18 cellular contexts compared by ENCODE assay signal in the genomic region with DNA sequence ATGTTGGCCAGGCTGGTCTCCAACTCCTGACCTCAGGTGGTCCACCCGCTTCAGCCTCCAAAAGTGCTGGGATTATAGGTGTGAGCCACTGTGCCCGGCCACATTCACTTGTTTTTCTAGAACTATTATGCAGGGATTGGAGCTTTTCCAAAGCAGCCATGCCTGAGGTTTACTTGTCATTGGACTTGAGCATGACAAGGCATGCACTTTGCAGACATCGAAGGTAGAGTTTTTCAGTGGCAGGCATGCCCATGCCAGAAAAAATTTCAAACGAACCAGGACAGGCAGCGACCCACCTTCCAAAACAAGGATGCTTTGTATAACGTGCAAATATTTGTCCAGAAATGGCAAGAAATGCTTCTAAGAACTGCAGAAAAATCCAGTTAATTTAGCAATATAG. TPM values are rescaled to one million over a fixed set of nuclear protein-coding genes. Genes with fewer than 3 reads are reported as not detected.
"Had no signal": no experiment of that assay in that cellular context is flagged by ENCODE, and none has a peak within 500 bp of the region (broad histone marks: within the 10 kb centered on the region; RNA-seq: fewer than 3 reads in every experiment).

No MANE protein-coding gene starts in this region.

- FAIRE-seq: kidney had no signal

- DNase-seq: activated CD4-positive, alpha-beta T cell treated with anti-CD3 and anti-CD28 coated beads, Interleukin-2, amount 10 ng/mL, durations not matched to agents 7 days and 5 days; activated CD8-positive, alpha-beta T cell treated with anti-CD3 and anti-CD28 coated beads, Interleukin-2, amount 10 ng/mL, durations not matched to agents 7 days and 5 days; kidney; lower lobe of right lung; naive thymus-derived CD4-positive, alpha-beta T cell; stimulated activated CD4-positive, alpha-beta T cell treated with anti-CD3 and anti-CD28 coated beads, Interleukin-4, amount 100 ng/mL, for 1 hour; stimulated activated naive CD4-positive, alpha-beta T cell; testis; upper lobe of left lung had no signal

- H3K4me1 ChIP-seq: lower lobe of right lung, neural progenitor cell, testis, upper lobe of left lung had no signal

- H3K27me3 ChIP-seq: neural progenitor cell, testis, upper lobe of left lung had no signal

- H3K4me2 ChIP-seq: neural progenitor cell had no signal

- ATAC-seq: activated CD4-positive, CD25-positive, alpha-beta regulatory T cell treated with anti-CD3 and anti-CD28 coated beads, Interleukin-2, amount 50 U/mL, for 24 hours; activated CD8-positive, alpha-beta T cell treated with anti-CD3 and anti-CD28 coated beads, Interleukin-2, amount 10 ng/mL, durations not matched to agents 7 days and 5 days; activated naive CD4-positive, alpha-beta T cell treated with anti-CD3 and anti-CD28 coated beads, Interleukin-2, amount 50 U/mL, for 72 hours; lower lobe of right lung; naive thymus-derived CD4-positive, alpha-beta T cell had no signal

- H2AFZ ChIP-seq: neural progenitor cell had no signal

- H3K36me3 ChIP-seq: lower lobe of right lung, neural progenitor cell, upper lobe of left lung had no signal

- H3K4me3 ChIP-seq: coronary artery, lower lobe of right lung, neural progenitor cell, testis, upper lobe of left lung had no signal

- H3K9me3 ChIP-seq: lower lobe of right lung, testis had no signal

- H3K27ac ChIP-seq: coronary artery, lower lobe of right lung, neural progenitor cell, testis, upper lobe of left lung, VCaP had no signal

RNA-seq across cellular contexts. Expression of a gene that starts 17.7 kb away (rescaled TPM):
- total RNA-seq: activated CD4-positive, alpha-beta T cell treated with anti-CD3 and anti-CD28 coated beads, Interleukin-2, amount 10 ng/mL, durations not matched to agents 7 days and 5 days; activated CD8-positive, alpha-beta T cell treated with anti-CD3 and anti-CD28 coated beads, Interleukin-2, amount 10 ng/mL, durations not matched to agents 7 days and 5 days; activated naive CD4-positive, alpha-beta T cell treated with anti-CD3 and anti-CD28 coated beads, Interleukin-2, amount 50 U/mL, for 72 hours; activated T-helper 1 cell treated with anti-CD3 and anti-CD28 coated beads, Interleukin-12 subunit alpha, Interleukin-12 subunit beta, Interleukin-2, Interleukin-4 antibody, amounts not matched to agents 30 ng/mL and 10 ng/mL and 1 ng/mL, durations not matched to agents 14 hours and 24 hours and 36 hours; T-helper 2 cell treated with Interferon-gamma antibody and Interleukin-4, amounts not matched to agents 100 ng/mL and 5 ng/mL, for 36 hours had no signal

RNA-seq across cellular contexts. Expression of a gene that starts 24.9 kb away (rescaled TPM):
- total RNA-seq: activated CD4-positive, alpha-beta T cell treated with anti-CD3 and anti-CD28 coated beads, Interleukin-2, amount 10 ng/mL, durations not matched to agents 7 days and 5 days; activated naive CD4-positive, alpha-beta T cell treated with anti-CD3 and anti-CD28 coated beads, Interleukin-2, amount 50 U/mL, for 72 hours; activated T-helper 1 cell treated with anti-CD3 and anti-CD28 coated beads, Interleukin-12 subunit alpha, Interleukin-12 subunit beta, Interleukin-2, Interleukin-4 antibody, amounts not matched to agents 30 ng/mL and 10 ng/mL and 1 ng/mL, durations not matched to agents 14 hours and 24 hours and 36 hours; glomerular endothelial cell; naive thymus-derived CD4-positive, alpha-beta T cell; omental fat pad; T-helper 2 cell treated with Interferon-gamma antibody and Interleukin-4, amounts not matched to agents 100 ng/mL and 5 ng/mL, for 36 hours had no signal

RNA-seq across cellular contexts. Expression of a gene that starts 40.3 kb away (rescaled TPM):
- total RNA-seq: activated CD4-positive, alpha-beta T cell treated with anti-CD3 and anti-CD28 coated beads, Interleukin-2, amount 10 ng/mL, durations not matched to agents 7 days and 5 days; activated CD8-positive, alpha-beta T cell treated with anti-CD3 and anti-CD28 coated beads, Interleukin-2, amount 10 ng/mL, durations not matched to agents 7 days and 5 days; activated naive CD4-positive, alpha-beta T cell treated with anti-CD3 and anti-CD28 coated beads, Interleukin-2, amount 50 U/mL, for 72 hours; activated T-helper 1 cell treated with anti-CD3 and anti-CD28 coated beads, Interleukin-12 subunit alpha, Interleukin-12 subunit beta, Interleukin-2, Interleukin-4 antibody, amounts not matched to agents 30 ng/mL and 10 ng/mL and 1 ng/mL, durations not matched to agents 14 hours and 24 hours and 36 hours; naive thymus-derived CD4-positive, alpha-beta T cell; T-helper 2 cell treated with Interferon-gamma antibody and Interleukin-4, amounts not matched to agents 100 ng/mL and 5 ng/mL, for 36 hours had no signal

RNA-seq across cellular contexts. Expression of a gene that starts 42.0 kb away (rescaled TPM):
- total RNA-seq: activated T-helper 1 cell treated with anti-CD3 and anti-CD28 coated beads, Interleukin-12 subunit alpha, Interleukin-12 subunit beta, Interleukin-2, Interleukin-4 antibody, amounts not matched to agents 30 ng/mL and 10 ng/mL and 1 ng/mL, durations not matched to agents 14 hours and 24 hours and 36 hours; T-helper 2 cell treated with Interferon-gamma antibody and Interleukin-4, amounts not matched to agents 100 ng/mL and 5 ng/mL, for 36 hours had no signal
